8 cellular contexts compared by ENCODE assay signal in genomic region chr19:57814505-57815246, GRCh38. TPM values are rescaled to one million over a fixed set of nuclear protein-coding genes. Genes with fewer than 3 reads are reported as not detected.
A peak's percentile ranks its signal among the peaks of the same experiment; 100 is the strongest.
DNase-seq lines count a peak whose midpoint lies in the region; ATAC-seq and TF ChIP-seq lines count a peak whose summit lies in the region.

Gene ZNF552, minus strand, starts transcription at chr19:57814913. Its CDS starts 170 bp downstream, at chr19:57814743.

- H3K4me3 ChIP-seq in RWPE2 (ENCODE audit: severe bottlenecking) = peak within 1 kb of the TSS; percentile 73
- H3K4me3 ChIP-seq in fibroblast of the aortic adventitia (ENCODE audit: low read depth, low read length) = peak within 1 kb of the TSS; percentile 76

- no peak for TF ChIP-seq CTCF in RWPE2 (IDR thresholded peaks at IDR 0.05; ENCODE audit: poor library complexity, severe bottlenecking)
- TF ChIP-seq CTCF in fibroblast of the aortic adventitia (IDR thresholded peaks at IDR 0.05; ENCODE audit: insufficient read depth, low read length) = no peak
- TF ChIP-seq CTCF in nephron (IDR thresholded peaks at IDR 0.05; ENCODE audit: unreplicated experiment in 3 of 3) = no peak

- no peaks in the 10 kb centered on the region for H3K4me1 ChIP-seq in RWPE2 (ENCODE audit: insufficient read depth, poor library complexity, severe bottlenecking)

- H3K9me3 ChIP-seq in RWPE2 (ENCODE audit: severe bottlenecking) = no peaks in the 10 kb centered on the region

- no peaks in the 10 kb centered on the region for H3K27me3 Mint-ChIP-seq in nephron (ENCODE audit: low read depth)
- H3K27me3 Mint-ChIP-seq in stimulated activated naive CD8-positive, alpha-beta T cell treated with anti-CD3 and anti-CD28 coated beads, Interleukin-15, Interleukin-2, amounts not matched to agents 100 ng/mL and 50 ng/mL, for 24 hours = no peaks in the 10 kb centered on the region

- no peaks in the 10 kb centered on the region for H3K27me3 ChIP-seq in RWPE2 (ENCODE audit: insufficient read depth, poor library complexity, severe bottlenecking)

- peaks cover 33% of the 10 kb centered on the region for H3K36me3 Mint-ChIP-seq in nephron (ENCODE audit: low read depth)
- H3K36me3 Mint-ChIP-seq in stimulated activated naive CD8-positive, alpha-beta T cell treated with anti-CD3 and anti-CD28 coated beads, Interleukin-15, Interleukin-2, amounts not matched to agents 100 ng/mL and 50 ng/mL, for 24 hours (ENCODE audit: low read depth) = peaks cover 30% of the 10 kb centered on the region

- peaks cover 47% of the 10 kb centered on the region for H3K4me1 Mint-ChIP-seq in nephron
- peaks cover 58% of the 10 kb centered on the region for H3K4me1 Mint-ChIP-seq in stimulated activated naive CD8-positive, alpha-beta T cell treated with anti-CD3 and anti-CD28 coated beads, Interleukin-15, Interleukin-2, amounts not matched to agents 100 ng/mL and 50 ng/mL, for 24 hours (ENCODE audit: low read depth)

- H3K4me3 Mint-ChIP-seq in nephron = peak within 1 kb of the TSS; percentile 95 to 100 (median 99)
- H3K4me3 Mint-ChIP-seq in stimulated activated naive CD8-positive, alpha-beta T cell treated with anti-CD3 and anti-CD28 coated beads, Interleukin-15, Interleukin-2, amounts not matched to agents 100 ng/mL and 50 ng/mL, for 24 hours = peak within 1 kb of the TSS; percentile 92

- H3K9me3 Mint-ChIP-seq in nephron = no peaks in the 10 kb centered on the region
- no peaks in the 10 kb centered on the region for H3K9me3 Mint-ChIP-seq in stimulated activated naive CD8-positive, alpha-beta T cell treated with anti-CD3 and anti-CD28 coated beads, Interleukin-15, Interleukin-2, amounts not matched to agents 100 ng/mL and 50 ng/mL, for 24 hours

- DNase-seq in DMS53 treated with DMSO at 0.1 percent for 48 hours (lab: John Stamatoyannopoulos, UW; ENCODE audit: unreplicated experiment) (peak; percentile 92), LHCN-M2 (ENCODE audit: low read depth) (peak; percentile 88), RWPE2 (ENCODE audit: low spot score) (peak; percentile 83), fibroblast of the aortic adventitia (ENCODE audit: low read depth) (peak; percentile 92)
- peak; percentile 61 for DNase-seq in activated T-helper 9 cell treated with anti-CD3 and anti-CD28 coated beads, Interleukin-2, amount 50 U/mL, for 16 hours (ENCODE audit: low read depth)

- H3K27ac ChIP-seq in RWPE2 (ENCODE audit: poor library complexity, severe bottlenecking) = peak within 1 kb of the TSS; percentile 23

- ATAC-seq in GM21737 (IDR thresholded peaks at IDR 0.05; ENCODE audit: unreplicated experiment) (peak; percentile 74), RWPE2 (ENCODE audit: low read depth) (peak; percentile 91)

- peaks cover 31% of the 10 kb centered on the region for H3K36me3 ChIP-seq in RWPE2 (ENCODE audit: low read depth)

- H3K27ac Mint-ChIP-seq in nephron = peak within 1 kb of the TSS; percentile 92 to 98 (median 97)
- peak within 1 kb of the TSS; percentile 87 for H3K27ac Mint-ChIP-seq in stimulated activated naive CD8-positive, alpha-beta T cell treated with anti-CD3 and anti-CD28 coated beads, Interleukin-15, Interleukin-2, amounts not matched to agents 100 ng/mL and 50 ng/mL, for 24 hours

RNA-seq across cellular contexts. Expression of gene ZNF552, which starts in this region (rescaled TPM):
- total RNA-seq in LHCN-M2 (2014; rRNA removed) (2.2 and 3.5 TPM in 2 replicates), fibroblast of the aortic adventitia (ENCODE audit: low replicate concordance) (4.3 and 11.3 TPM in 2 replicates)
- polyA plus RNA-seq in LHCN-M2 (2012) = 1.4 TPM

Comparison
In these comparisons a context has a peak if more than half of its experiments do, and no peak if none do; other contexts are left out.
1. Peak in every context shown above with its lines: DNase-seq, ATAC-seq, H3K4me3 ChIP-seq and H3K27ac ChIP-seq.